Comparison of ENCODE assay signal across 1 cellular context in the genomic region with DNA sequence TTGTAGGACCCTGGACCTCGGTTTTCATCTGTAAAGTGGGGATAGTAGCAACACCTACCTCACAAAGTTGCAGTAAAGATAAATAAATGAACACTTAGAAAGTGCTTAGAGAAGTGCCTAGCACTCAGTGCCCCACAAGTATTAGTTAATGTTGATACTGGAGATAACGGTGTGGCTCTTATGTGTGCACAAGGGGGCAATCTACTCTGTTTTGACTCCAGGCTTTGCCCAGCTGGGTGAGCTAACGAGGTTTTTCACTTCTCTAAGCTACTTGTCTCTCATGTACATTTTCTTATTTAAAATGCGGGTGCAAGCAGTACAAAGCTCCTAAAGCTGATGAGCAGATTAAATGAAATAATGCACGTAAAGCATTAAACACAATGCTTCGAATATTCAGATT.
TF ChIP-seq lines count a peak whose summit lies in the region.

No MANE protein-coding gene starts in this region.

TF ChIP-seq in GM12878, 131 proteins besides CTCF, POLR2A, EP300 and RAD21 (continued from another document):
- no peak for TF ChIP-seq POLR2AphosphoS2 (IDR thresholded peaks at IDR 0.05; ENCODE audit: low read depth, low read length)
- TF ChIP-seq, protein P1, sequence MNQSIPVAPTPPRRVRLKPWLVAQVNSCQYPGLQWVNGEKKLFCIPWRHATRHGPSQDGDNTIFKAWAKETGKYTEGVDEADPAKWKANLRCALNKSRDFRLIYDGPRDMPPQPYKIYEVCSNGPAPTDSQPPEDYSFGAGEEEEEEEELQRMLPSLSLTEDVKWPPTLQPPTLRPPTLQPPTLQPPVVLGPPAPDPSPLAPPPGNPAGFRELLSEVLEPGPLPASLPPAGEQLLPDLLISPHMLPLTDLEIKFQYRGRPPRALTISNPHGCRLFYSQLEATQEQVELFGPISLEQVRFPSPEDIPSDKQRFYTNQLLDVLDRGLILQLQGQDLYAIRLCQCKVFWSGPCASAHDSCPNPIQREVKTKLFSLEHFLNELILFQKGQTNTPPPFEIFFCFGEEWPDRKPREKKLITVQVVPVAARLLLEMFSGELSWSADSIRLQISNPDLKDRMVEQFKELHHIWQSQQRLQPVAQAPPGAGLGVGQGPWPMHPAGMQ (IDR thresholded peaks at IDR 0.05; ENCODE audit: borderline replicate concordance), result no peak
- TF ChIP-seq, protein P2, sequence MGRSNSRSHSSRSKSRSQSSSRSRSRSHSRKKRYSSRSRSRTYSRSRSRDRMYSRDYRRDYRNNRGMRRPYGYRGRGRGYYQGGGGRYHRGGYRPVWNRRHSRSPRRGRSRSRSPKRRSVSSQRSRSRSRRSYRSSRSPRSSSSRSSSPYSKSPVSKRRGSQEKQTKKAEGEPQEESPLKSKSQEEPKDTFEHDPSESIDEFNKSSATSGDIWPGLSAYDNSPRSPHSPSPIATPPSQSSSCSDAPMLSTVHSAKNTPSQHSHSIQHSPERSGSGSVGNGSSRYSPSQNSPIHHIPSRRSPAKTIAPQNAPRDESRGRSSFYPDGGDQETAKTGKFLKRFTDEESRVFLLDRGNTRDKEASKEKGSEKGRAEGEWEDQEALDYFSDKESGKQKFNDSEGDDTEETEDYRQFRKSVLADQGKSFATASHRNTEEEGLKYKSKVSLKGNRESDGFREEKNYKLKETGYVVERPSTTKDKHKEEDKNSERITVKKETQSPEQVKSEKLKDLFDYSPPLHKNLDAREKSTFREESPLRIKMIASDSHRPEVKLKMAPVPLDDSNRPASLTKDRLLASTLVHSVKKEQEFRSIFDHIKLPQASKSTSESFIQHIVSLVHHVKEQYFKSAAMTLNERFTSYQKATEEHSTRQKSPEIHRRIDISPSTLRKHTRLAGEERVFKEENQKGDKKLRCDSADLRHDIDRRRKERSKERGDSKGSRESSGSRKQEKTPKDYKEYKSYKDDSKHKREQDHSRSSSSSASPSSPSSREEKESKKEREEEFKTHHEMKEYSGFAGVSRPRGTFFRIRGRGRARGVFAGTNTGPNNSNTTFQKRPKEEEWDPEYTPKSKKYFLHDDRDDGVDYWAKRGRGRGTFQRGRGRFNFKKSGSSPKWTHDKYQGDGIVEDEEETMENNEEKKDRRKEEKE (IDR thresholded peaks at IDR 0.05), result no peak
